ENCODE assay signal across 11 cellular contexts in the genomic region with DNA sequence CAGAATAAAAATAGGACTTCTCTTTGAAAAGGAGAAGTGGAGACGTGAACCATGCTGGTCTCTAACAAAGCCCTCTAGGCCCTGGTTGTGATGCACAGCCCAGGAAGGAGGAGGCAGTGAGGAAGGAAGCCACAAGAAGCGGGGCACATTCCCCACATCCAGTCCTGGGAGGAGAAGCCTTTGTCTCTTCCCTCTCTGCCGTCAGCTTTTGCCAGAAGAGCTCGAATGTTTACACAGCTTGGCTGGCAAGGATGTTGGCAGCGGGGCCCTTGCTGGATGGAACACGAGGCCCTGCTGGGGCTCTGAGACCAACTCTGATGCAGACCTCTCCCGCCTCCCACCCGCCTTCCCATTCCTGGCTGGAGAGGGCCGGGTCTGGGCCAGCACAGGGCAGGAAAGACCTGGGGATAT.
DNase-seq lines count a peak whose midpoint lies in the region; ATAC-seq, FAIRE-seq and TF ChIP-seq lines count a peak whose summit lies in the region.
"Had no signal": no experiment of that assay in that cellular context is flagged by ENCODE, and none has a peak within 500 bp of the region (broad histone marks: within the 10 kb centered on the region; RNA-seq: fewer than 3 reads in every experiment).

No MANE protein-coding gene starts in this region.

- POLR2A ChIA-PET in HepG2 (lab: Yijun Ruan, JAX), result no interaction called here

- no peak overlapping the region for H3K27ac ChIP-seq in right lobe of liver
- no peak overlapping the region for H3K27ac ChIP-seq in HepG2 (ENCODE audit: extremely low read length, insufficient read depth, low read length)
- H3K27ac ChIP-seq in ascending aorta, result peak overlapping the region; percentile 46

- CTCF ChIA-PET in HepG2 (lab: Yijun Ruan, JAX; ENCODE audit: low intra/inter-chr PET ratio, low total read pairs), result no interaction called here

- peak; percentile 46 to 65 (median 52) for ATAC-seq in right lobe of liver
- ATAC-seq in HepG2, result no peak
- ATAC-seq in HG02588 (IDR thresholded peaks at IDR 0.05; ENCODE audit: unreplicated experiment), result no peak
- ATAC-seq: activated T-helper 17 cell treated with anti-CD3 and anti-CD28 coated beads, Interleukin-2, amount 50 U/mL, for 72 hours had no signal

- no peaks in the 10 kb centered on the region for H4K20me1 ChIP-seq in HepG2 (ENCODE audit: insufficient read depth, low read length)

- in situ Hi-C loops in HepG2 (cut with HindIII; ENCODE audit: extremely low pct_ligation_motif_present, low pct_unique_long_range_greater_than_20kb), result no loop called here

- H3K9ac ChIP-seq in HepG2 (ENCODE audit: insufficient read depth, low read depth, low read length), result no peak overlapping the region

- intact Hi-C loops in right lobe of liver (cut with DNase I) (no loop called here), HepG2 (cut with micrococcal nuclease; ENCODE audit: unreplicated experiment) (no loop called here), ascending aorta (cut with DNase I) (no loop called here)

- FAIRE-seq in HepG2 (lab: Jason Lieb, UNC), result no peak
- FAIRE-seq: GM12891 had no signal

- H3K36me3 ChIP-seq in right lobe of liver (no peaks in the 10 kb centered on the region), HepG2 (replicated peaks in 1 of 2; ENCODE audit: control insufficient read depth in 1 of 2, insufficient read depth in 2 of 2, low read length in 2 of 2) (no peaks in the 10 kb centered on the region), ascending aorta (no peaks in the 10 kb centered on the region)

- 33% methylated on average over 4 of the region's 9 CpGs for WGBS in right lobe of liver (ENCODE audit: insufficient coverage, low coverage, low lambda C conversion rate, missing lambda C conversion rate)
- 42% methylated on average over 9 of the region's 9 CpGs for WGBS in HepG2 (ENCODE audit: low lambda C conversion rate)

- no peak for TF ChIP-seq RAD21 in HepG2 (CRISPR knock-in tag; IDR thresholded peaks at IDR 0.05)

- H2AFZ ChIP-seq in HepG2 (ENCODE audit: low read length), result no peak overlapping the region

- H3K4me3 ChIP-seq in right lobe of liver (no peak overlapping the region), HepG2 (replicated peaks in 1 of 3; ENCODE audit: insufficient read depth in 1 of 3, low read depth in 2 of 3, low read length in 3 of 3) (no peak overlapping the region), ascending aorta (peak overlapping the region in 1 of 2 donors; percentile 16)

- H3K79me2 ChIP-seq in HepG2 (ENCODE audit: insufficient read depth, low read length), result no peaks in the 10 kb centered on the region

- no peaks in the 10 kb centered on the region for H3K9me3 ChIP-seq in right lobe of liver
- no peaks in the 10 kb centered on the region for H3K9me3 ChIP-seq in HepG2 (ENCODE audit: low read length)
- H3K9me3 ChIP-seq in ascending aorta, result no peaks in the 10 kb centered on the region

- no peak overlapping the region for H3K4me2 ChIP-seq in HepG2 (ENCODE audit: low read depth, low read length)

- H3K4me1 ChIP-seq in right lobe of liver, result no peaks in the 10 kb centered on the region
- no peaks in the 10 kb centered on the region for H3K4me1 ChIP-seq in HepG2 (ENCODE audit: insufficient read depth, low read length)
- peaks cover 0 to 5% of the 10 kb centered on the region in 2 donors for H3K4me1 ChIP-seq in ascending aorta

- no peak for TF ChIP-seq POLR2A in right lobe of liver (IDR thresholded peaks at IDR 0.05)
- no peak for TF ChIP-seq POLR2A in HepG2 (IDR thresholded peaks at IDR 0.05; ENCODE audit: insufficient read depth in 1 of 2, low read depth in 2 of 2, low read length in 2 of 2)

- TF ChIP-seq EP300 in HepG2 (IDR thresholded peaks at IDR 0.05; ENCODE audit: low read depth in 2 of 2, low read length in 2 of 2) (no peak), HepG2 (CRISPR knock-in tag; IDR thresholded peaks at IDR 0.05; ENCODE audit: borderline replicate concordance) (no peak)

- DNase-seq in right lobe of liver (peak; percentile 28 to 60 (median 52)), HepG2 (ENCODE audit: low spot score) (no peak), ascending aorta (ENCODE audit: low spot score in 2 of 2) (peak; percentile 18 to 68), medulla oblongata (ENCODE audit: extremely low spot score) (peak; percentile 86), NCI-H146 (lab: John Stamatoyannopoulos, UW) (no peak), NCI-H128 (lab: John Stamatoyannopoulos, UW; ENCODE audit: unreplicated experiment) (no peak)
- no peak for DNase-seq in stimulated activated CD8-positive, alpha-beta memory T cell treated with anti-CD3 and anti-CD28 coated beads, Interleukin-4, amount 100 ng/mL, for 48 hours
- DNase-seq: NCI-H2171 treated with DMSO at 0.1 percent for 48 hours had no signal

- H3K27me3 ChIP-seq in right lobe of liver (no peaks in the 10 kb centered on the region), HepG2 (ENCODE audit: control insufficient read depth in 1 of 2, insufficient read depth in 2 of 2, low read length in 2 of 2) (peaks cover 2 to 14% of the 10 kb centered on the region in 2 experiments; a peak in 3 of 5 replicates), ascending aorta (no peaks in the 10 kb centered on the region)

- TF ChIP-seq CTCF in right lobe of liver (IDR thresholded peaks at IDR 0.05), result no peak
- TF ChIP-seq CTCF in HepG2 (CRISPR knock-in tag; IDR thresholded peaks at IDR 0.05), result no peak
- TF ChIP-seq CTCF in ascending aorta (IDR thresholded peaks at IDR 0.05), result no peak

- no TSS peak for BruUV-seq in HepG2 (replicated peaks; lab: Mats Ljungman, UMichigan)

TF ChIP-seq in HepG2, 621 proteins besides CTCF, POLR2A, EP300 and RAD21:
- TF ChIP-seq ZNF101 (CRISPR knock-in tag; IDR thresholded peaks at IDR 0.05; ENCODE audit: borderline replicate concordance, low read depth), result no peak
- no peak for TF ChIP-seq ZNF138 (CRISPR knock-in tag; IDR thresholded peaks at IDR 0.05; ENCODE audit: low read depth)
- TF ChIP-seq ZNF224 (CRISPR knock-in tag; IDR thresholded peaks at IDR 0.05), result no peak
- no peak for TF ChIP-seq ATM (IDR thresholded peaks at IDR 0.05; ENCODE audit: borderline replicate concordance)
- no peak for TF ChIP-seq ZFP41 (CRISPR knock-in tag; IDR thresholded peaks at IDR 0.05; ENCODE audit: borderline replicate concordance)
- no peak for TF ChIP-seq ZBTB42 (CRISPR knock-in tag; IDR thresholded peaks at IDR 0.05)
- TF ChIP-seq HHEX (CRISPR knock-in tag; IDR thresholded peaks at IDR 0.05), result no peak
- no peak for TF ChIP-seq ZNF564 (CRISPR knock-in tag; IDR thresholded peaks at IDR 0.05)

Comparison
In these comparisons a context has a peak if more than half of its experiments do, and no peak if none do; other contexts are left out.
1. ATAC-seq: peak in right lobe of liver (4 of 4); none in HepG2 (single experiment) and HG02588 (single experiment).
2. DNase-seq: peak in right lobe of liver (3 of 3), ascending aorta (2 of 2) and medulla oblongata (single experiment); none in HepG2 (single experiment), NCI-H146 (single experiment), stimulated activated CD8-positive, alpha-beta memory T cell treated with anti-CD3 and anti-CD28 coated beads, Interleukin-4, amount 100 ng/mL, for 48 hours (single experiment) and NCI-H128 (single experiment).
3. H3K27ac ChIP-seq: peak in ascending aorta (2 of 2); none in right lobe of liver (0 of 3) and HepG2 (single experiment).